Comparison of ENCODE assay signal across 1 cellular context in genomic region chr2:60719331-60719730, GRCh38.
TF ChIP-seq lines count a peak whose summit lies in the region.

No MANE protein-coding gene starts in this region.

TF ChIP-seq in HepG2, 621 proteins besides CTCF, POLR2A, EP300 and RAD21:
- TF ChIP-seq ZNF710 (CRISPR knock-in tag; IDR thresholded peaks at IDR 0.05; ENCODE audit: borderline replicate concordance): no peak
- no peak for TF ChIP-seq ERF (CRISPR knock-in tag; IDR thresholded peaks at IDR 0.05)
- no peak for TF ChIP-seq RARG (CRISPR knock-in tag; IDR thresholded peaks at IDR 0.05; ENCODE audit: low read depth)
- TF ChIP-seq PATZ1 (CRISPR knock-in tag; IDR thresholded peaks at IDR 0.05): no peak
- TF ChIP-seq PRMT3 (CRISPR knock-in tag; IDR thresholded peaks at IDR 0.05; ENCODE audit: borderline replicate concordance, low read depth): no peak
- TF ChIP-seq ZFP36 (IDR thresholded peaks at IDR 0.05; ENCODE audit: borderline replicate concordance, low read depth, low read length, partially characterized antibody): no peak
- TF ChIP-seq ZSCAN5A (CRISPR knock-in tag; IDR thresholded peaks at IDR 0.05; ENCODE audit: borderline replicate concordance): no peak
- TF ChIP-seq SUZ12 (IDR thresholded peaks at IDR 0.05; ENCODE audit: low read depth, low read length): no peak
- TF ChIP-seq ZFX (CRISPR knock-in tag; IDR thresholded peaks at IDR 0.05; ENCODE audit: low read depth): no peak
TF ChIP-seq in HepG2: peak in this region for 0.
